Comparison of ENCODE assay signal across 10 cellular contexts in genomic region chrX:134173541-134174272, GRCh38.
DNase-seq lines count a peak whose midpoint lies in the region; ATAC-seq and TF ChIP-seq lines count a peak whose summit lies in the region.
"Had no signal": no experiment of that assay in that cellular context is flagged by ENCODE, and none has a peak within 500 bp of the region (broad histone marks: within the 10 kb centered on the region; RNA-seq: fewer than 3 reads in every experiment).

No MANE protein-coding gene starts in this region.

- H3K27me3 ChIP-seq in hepatocyte: peaks cover 16% of the 10 kb centered on the region
- peaks cover 36% of the 10 kb centered on the region for H3K27me3 ChIP-seq in smooth muscle cell (ENCODE audit: low read depth)

- no peaks in the 10 kb centered on the region for H3K9me2 ChIP-seq in hepatocyte (replicated peaks; ENCODE audit: insufficient read depth)

- no peak for ATAC-seq in HG02571 (IDR thresholded peaks at IDR 0.05; ENCODE audit: unreplicated experiment)

- no peaks in the 10 kb centered on the region for H3K36me3 ChIP-seq in hepatocyte (replicated peaks; ENCODE audit: insufficient read depth, low read depth)
- no peaks in the 10 kb centered on the region for H3K36me3 ChIP-seq in smooth muscle cell (ENCODE audit: low read depth)

- H4K20me1 ChIP-seq in hepatocyte (ENCODE audit: insufficient read depth, poor library complexity, severe bottlenecking) (no peaks in the 10 kb centered on the region), smooth muscle cell (ENCODE audit: low read depth) (no peaks in the 10 kb centered on the region)

- H3K4me3 ChIP-seq in hepatocyte (no peak overlapping the region), smooth muscle cell (peak overlapping the region; percentile 18)

- H3K27ac ChIP-seq in VCaP (peak overlapping the region; percentile 95; the same call in 1 of the 2 replicates), hepatocyte (no peak overlapping the region), smooth muscle cell (ENCODE audit: low read depth) (no peak overlapping the region)

- H3K4me1 ChIP-seq in hepatocyte (ENCODE audit: insufficient read depth) (no peaks in the 10 kb centered on the region), smooth muscle cell (ENCODE audit: low read depth) (peaks cover 21% of the 10 kb centered on the region)

- WGBS in hepatocyte (ENCODE audit: low lambda C conversion rate, missing lambda C conversion rate): 41% methylated on average over 27 of the region's 27 CpGs
- WGBS in smooth muscle cell (ENCODE audit: low lambda C conversion rate): 44% methylated on average over 27 of the region's 27 CpGs

- H2AFZ ChIP-seq in hepatocyte: no peak overlapping the region
- no peak overlapping the region for H2AFZ ChIP-seq in smooth muscle cell (ENCODE audit: low read depth)

- H3K9me3 ChIP-seq in hepatocyte (ENCODE audit: low read depth) (no peaks in the 10 kb centered on the region), smooth muscle cell (replicated peaks; ENCODE audit: low read depth) (no peaks in the 10 kb centered on the region)

- no peaks in the 10 kb centered on the region for H3F3A ChIP-seq in smooth muscle cell (ENCODE audit: low read depth)

- no peaks in the 10 kb centered on the region for H3K79me2 ChIP-seq in hepatocyte
- H3K79me2 ChIP-seq in smooth muscle cell (ENCODE audit: low read depth): no peaks in the 10 kb centered on the region

- no peak overlapping the region for H3K9ac ChIP-seq in smooth muscle cell (ENCODE audit: low read depth)

- peak; percentile 1 for DNase-seq in NCI-H2171 treated with DMSO at 0.1 percent for 48 hours (lab: John Stamatoyannopoulos, UW)
- DNase-seq in NCI-H2171 (lab: John Stamatoyannopoulos, UW): no peak
- no peak for DNase-seq in hepatocyte (ENCODE audit: low spot score)
- DNase-seq in smooth muscle cell (lab: John Stamatoyannopoulos, UW; ENCODE audit: unreplicated experiment): no peak
- DNase-seq in RKO (ENCODE audit: low spot score): no peak
- no peak for DNase-seq in epidermal melanocyte (ENCODE audit: insufficient read length, low spot score)
- DNase-seq: activated gamma-delta T cell; NK-92 treated with Interleukin-12 subunit alpha and Interleukin-12 subunit beta, amount 100 ng/mL, for 24 hours had no signal

- peak overlapping the region; percentile 93 for H3K4me2 ChIP-seq in hepatocyte
- H3K4me2 ChIP-seq in smooth muscle cell: peak overlapping the region; percentile 91

- no peak for TF ChIP-seq CTCF in VCaP (conservative IDR thresholded peaks at IDR 0.05)
- TF ChIP-seq CTCF in hepatocyte (IDR thresholded peaks at IDR 0.05; ENCODE audit: poor library complexity): no peak
- no peak for TF ChIP-seq CTCF in smooth muscle cell (IDR thresholded peaks at IDR 0.05; ENCODE audit: borderline replicate concordance, insufficient read depth, poor library complexity, severe bottlenecking)
